Comparison of ENCODE assay signal across 16 cellular contexts in the genomic region with DNA sequence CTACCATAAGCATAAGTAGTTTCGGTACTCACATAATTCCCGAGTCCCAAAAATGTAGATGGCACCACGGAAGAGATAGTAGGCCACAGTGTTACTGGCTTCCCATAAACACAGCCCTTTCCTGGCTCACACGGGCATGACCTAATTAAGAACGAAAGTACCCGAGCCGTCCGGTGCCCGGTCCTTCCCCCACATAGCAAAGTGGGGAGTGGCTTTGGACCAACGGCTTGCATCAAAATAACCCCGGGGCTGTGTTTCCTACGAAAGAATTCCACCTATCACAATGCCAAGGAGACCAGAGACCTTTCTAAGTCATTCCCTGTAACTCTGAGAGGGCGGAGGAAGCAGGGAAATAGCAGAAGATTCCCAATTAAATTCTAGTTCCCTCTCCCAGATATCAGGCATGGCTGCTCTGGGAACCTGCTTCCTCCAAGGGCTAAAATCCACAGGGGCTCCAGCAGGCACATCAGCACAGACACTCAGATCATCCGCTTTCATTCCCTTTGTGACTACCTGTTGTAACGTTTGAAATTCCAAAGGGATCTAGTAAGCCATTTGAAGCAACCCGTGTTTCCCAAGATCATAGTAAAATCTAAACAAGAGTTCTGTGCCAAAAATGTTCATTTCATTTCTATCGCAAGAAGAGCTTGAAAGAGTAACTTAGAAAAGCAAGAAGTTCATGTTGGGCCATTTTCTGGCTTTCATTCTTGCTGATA. TPM values are rescaled to one million over a fixed set of nuclear protein-coding genes. Genes with fewer than 3 reads are reported as not detected.
A peak's percentile ranks its signal among the peaks of the same experiment; 100 is the strongest.
DNase-seq lines count a peak whose midpoint lies in the region; ATAC-seq and TF ChIP-seq lines count a peak whose summit lies in the region.
"Had no signal": no experiment of that assay in that cellular context is flagged by ENCODE, and none has a peak within 500 bp of the region (broad histone marks: within the 10 kb centered on the region; RNA-seq: fewer than 3 reads in every experiment).

A gene (minus strand): TSS at position 143 of the 716 bp plus-strand sequence. CDS start 635 bp downstream, outside the sequence.

- DNase-seq in activated CD8-positive, alpha-beta memory T cell treated with anti-CD3 and anti-CD28 coated beads for 24 hours = no peak
- peak; percentile 71 for DNase-seq in RWPE1 (ENCODE audit: low spot score)
- peak; percentile 70 for DNase-seq in left kidney (ENCODE audit: low read depth, low spot score)
- no peak for DNase-seq in stimulated activated naive B cell treated with anti-CD40 and anti-IgM and Interleukin-4, amounts not matched to agents 10 μg/mL and 1 μg/mL and 100 μg/mL, for 72 hours
- no peak for DNase-seq in putamen (ENCODE audit: low spot score)
- no peak for DNase-seq in NCI-H1417 treated with DMSO at 0.1 percent for 48 hours (lab: John Stamatoyannopoulos, UW)
- DNase-seq in SK-N-DZ (ENCODE audit: low spot score) = no peak
- DNase-seq: erythroblast, NCI-H1105, NCI-H345, T-helper 2 cell had no signal

- no peak within 1 kb of the TSS for H3K4me3 Mint-ChIP-seq in stimulated activated naive B cell treated with anti-CD40 and anti-IgM and Interleukin-4, amounts not matched to agents 10 μg/mL and 1 μg/mL and 100 μg/mL, for 72 hours
- H3K4me3 Mint-ChIP-seq: natural killer cell treated with Interleukin-12 subunit alpha and Interleukin-12 subunit beta and Interleukin-15 and Interleukin-18, amount 100 ng/mL, for 72 hours had no signal

- TF ChIP-seq CTCF in RWPE1 (conservative IDR thresholded peaks at IDR 0.05; ENCODE audit: low read depth) = no peak

- peaks cover 32 to 50% of the 10 kb centered on the region in 2 donors for H3K4me1 Mint-ChIP-seq in stimulated activated naive B cell treated with anti-CD40 and anti-IgM and Interleukin-4, amounts not matched to agents 10 μg/mL and 1 μg/mL and 100 μg/mL, for 72 hours

- peaks cover 4 to 6% of the 10 kb centered on the region in 2 donors for H3K27me3 Mint-ChIP-seq in stimulated activated naive B cell treated with anti-CD40 and anti-IgM and Interleukin-4, amounts not matched to agents 10 μg/mL and 1 μg/mL and 100 μg/mL, for 72 hours

- no peak for ATAC-seq in stimulated activated naive B cell treated with anti-CD40 and anti-IgM and Interleukin-4, amounts not matched to agents 10 μg/mL and 1 μg/mL and 100 μg/mL, for 72 hours (replicated peaks)
- ATAC-seq: heart left ventricle; natural killer cell treated with Interleukin-12 subunit alpha and Interleukin-12 subunit beta and Interleukin-15 and Interleukin-18, amount 100 ng/mL, for 72 hours had no signal

- no peaks in the 10 kb centered on the region for H3K36me3 Mint-ChIP-seq in stimulated activated naive B cell treated with anti-CD40 and anti-IgM and Interleukin-4, amounts not matched to agents 10 μg/mL and 1 μg/mL and 100 μg/mL, for 72 hours
- H3K36me3 Mint-ChIP-seq: natural killer cell treated with Interleukin-12 subunit alpha and Interleukin-12 subunit beta and Interleukin-15 and Interleukin-18, amount 100 ng/mL, for 72 hours had no signal

- POLR2A ChIA-PET in activated CD8-positive, alpha-beta memory T cell treated with anti-CD3 and anti-CD28 coated beads for 36 hours (lab: Charles Lee) = no interaction called here
- POLR2A ChIA-PET in RWPE1 (lab: Yijun Ruan, JAX; ENCODE audit: low non-redundant PET) = no interaction called here

- CTCF ChIA-PET in activated CD8-positive, alpha-beta memory T cell treated with anti-CD3 and anti-CD28 coated beads for 36 hours (lab: Charles Lee) = no interaction called here
- CTCF ChIA-PET in RWPE1 (lab: Yijun Ruan, JAX) = interaction anchor here (0.6 kb wide), 1 partner anchor 45 kb away, joined by 3 read pairs; a partner anchor contains a TSS

- H3K9me3 Mint-ChIP-seq in stimulated activated naive B cell treated with anti-CD40 and anti-IgM and Interleukin-4, amounts not matched to agents 10 μg/mL and 1 μg/mL and 100 μg/mL, for 72 hours = no peaks in the 10 kb centered on the region
- H3K9me3 Mint-ChIP-seq: natural killer cell treated with Interleukin-12 subunit alpha and Interleukin-12 subunit beta and Interleukin-15 and Interleukin-18, amount 100 ng/mL, for 72 hours had no signal

- peak within 1 kb of the TSS; percentile 32 for H3K27ac Mint-ChIP-seq in stimulated activated naive B cell treated with anti-CD40 and anti-IgM and Interleukin-4, amounts not matched to agents 10 μg/mL and 1 μg/mL and 100 μg/mL, for 72 hours

- H3K27ac ChIP-seq in RWPE1 = no peak within 1 kb of the TSS
- H3K27ac ChIP-seq: heart left ventricle, suprapubic skin had no signal

RNA-seq across cellular contexts. Expression of the gene that starts here (rescaled TPM):
- total RNA-seq in activated CD8-positive, alpha-beta memory T cell treated with anti-CD3 and anti-CD28 coated beads for 36 hours = 10 to 100 TPM; 31.2 to 33.8 TPM
- polyA plus RNA-seq in SK-N-DZ (2014; cell fraction: cytosol; rRNA removed) = 0.12 TPM in 1 of 2 replicates, not detected in the other
- polyA plus RNA-seq in SK-N-DZ (2014; cell fraction: nucleus; rRNA removed) = not detected in 2 replicates
- total RNA-seq: A673 had no signal
- polyA plus RNA-seq: heart left ventricle had no signal

Comparison
In these comparisons a context has a peak if more than half of its experiments do, and no peak if none do; other contexts are left out.
1. DNase-seq: peak in RWPE1 (single experiment) and left kidney (single experiment); none in activated CD8-positive, alpha-beta memory T cell treated with anti-CD3 and anti-CD28 coated beads for 24 hours (single experiment), stimulated activated naive B cell treated with anti-CD40 and anti-IgM and Interleukin-4, amounts not matched to agents 10 μg/mL and 1 μg/mL and 100 μg/mL, for 72 hours (single experiment), putamen (single experiment), NCI-H1417 treated with DMSO at 0.1 percent for 48 hours (single experiment) and SK-N-DZ (single experiment).